In the genomic region with DNA sequence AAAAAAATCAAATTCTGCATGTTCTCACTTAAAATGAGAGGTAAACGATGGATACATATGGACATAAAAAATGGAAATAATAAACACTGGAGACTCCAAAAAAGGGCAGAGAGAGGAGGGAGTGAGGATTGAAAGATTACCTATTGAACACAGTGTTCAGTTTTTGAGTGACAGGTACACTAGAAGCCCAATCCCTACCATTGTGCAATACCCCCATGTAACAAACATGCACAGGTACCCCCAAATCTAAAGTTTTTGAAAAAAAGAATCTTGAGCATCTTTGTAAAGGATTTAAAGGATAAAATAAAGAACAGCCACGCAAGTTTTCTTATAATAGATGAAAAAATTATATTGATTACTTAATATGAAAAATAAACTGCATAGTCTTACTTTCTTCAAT, we compare ENCODE assay signal across 10 cellular contexts. TPM values are rescaled to one million over a fixed set of nuclear protein-coding genes. Genes with fewer than 3 reads are reported as not detected.
"Had no signal": no experiment of that assay in that cellular context is flagged by ENCODE, and none has a peak within 500 bp of the region (broad histone marks: within the 10 kb centered on the region; RNA-seq: fewer than 3 reads in every experiment).

No MANE protein-coding gene starts in this region.

- H3K27ac ChIP-seq: HL-60 had no signal

- ATAC-seq: GM23338, HCT116 had no signal

- H3K4me1 ChIP-seq: HAP-1 had no signal

- H3K4me3 ChIP-seq: GM23338, HAP-1 had no signal

- H3K4me2 ChIP-seq: GM23338 had no signal

- DNase-seq: H7, HFFc6, KG1 had no signal

- H3K9me3 ChIP-seq: HAP-1 had no signal

- H3K36me3 ChIP-seq: HAP-1 had no signal

- H2AFZ ChIP-seq: GM23338 had no signal

RNA-seq across cellular contexts. Expression of a gene that starts 16.7 kb away (rescaled TPM):
- total RNA-seq: GM23338, H7, HFFc6, HT1080 had no signal
- polyA plus RNA-seq: GM23338, IgD-negative memory B cell had no signal

RNA-seq across cellular contexts. Expression of a gene that starts 24.1 kb away (rescaled TPM):
- total RNA-seq: GM23338, H4, H7, HFFc6, HT1080 had no signal
- polyA plus RNA-seq: GM23338, IgD-negative memory B cell had no signal

RNA-seq across cellular contexts. Expression of a gene that starts 50.3 kb away (rescaled TPM):
- total RNA-seq: GM23338, H4, H7, HFFc6, HT1080 had no signal
- polyA plus RNA-seq: GM23338, IgD-negative memory B cell had no signal
